In the genomic region with DNA sequence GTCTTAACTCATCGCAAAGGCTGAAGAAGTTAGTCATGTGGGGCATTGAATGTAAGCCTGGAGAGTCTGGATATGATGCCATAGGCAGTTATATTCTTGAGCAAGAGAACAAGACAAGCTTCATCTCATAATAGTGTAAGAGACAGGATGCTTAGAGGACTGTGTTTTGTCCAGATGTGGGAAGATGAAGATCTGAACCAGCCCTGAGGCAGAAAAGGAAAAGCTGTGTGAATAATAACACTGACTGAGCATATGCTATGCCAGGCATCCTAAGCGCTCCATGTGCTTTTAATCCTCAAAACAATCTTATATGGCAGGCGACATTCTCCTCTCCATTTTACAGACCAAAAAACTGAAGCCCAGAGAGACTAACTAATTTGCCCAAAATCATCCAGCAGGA, we compare ENCODE assay signal across 1 cellular context.
TF ChIP-seq lines count a peak whose summit lies in the region.

No MANE protein-coding gene starts in this region.

TF ChIP-seq in SK-N-SH treated with all-trans-retinoic acid at 6 μM for 48 hours, 23 proteins besides CTCF, POLR2A, EP300 and RAD21 (continued from another document):
- TF ChIP-seq, protein P1, sequence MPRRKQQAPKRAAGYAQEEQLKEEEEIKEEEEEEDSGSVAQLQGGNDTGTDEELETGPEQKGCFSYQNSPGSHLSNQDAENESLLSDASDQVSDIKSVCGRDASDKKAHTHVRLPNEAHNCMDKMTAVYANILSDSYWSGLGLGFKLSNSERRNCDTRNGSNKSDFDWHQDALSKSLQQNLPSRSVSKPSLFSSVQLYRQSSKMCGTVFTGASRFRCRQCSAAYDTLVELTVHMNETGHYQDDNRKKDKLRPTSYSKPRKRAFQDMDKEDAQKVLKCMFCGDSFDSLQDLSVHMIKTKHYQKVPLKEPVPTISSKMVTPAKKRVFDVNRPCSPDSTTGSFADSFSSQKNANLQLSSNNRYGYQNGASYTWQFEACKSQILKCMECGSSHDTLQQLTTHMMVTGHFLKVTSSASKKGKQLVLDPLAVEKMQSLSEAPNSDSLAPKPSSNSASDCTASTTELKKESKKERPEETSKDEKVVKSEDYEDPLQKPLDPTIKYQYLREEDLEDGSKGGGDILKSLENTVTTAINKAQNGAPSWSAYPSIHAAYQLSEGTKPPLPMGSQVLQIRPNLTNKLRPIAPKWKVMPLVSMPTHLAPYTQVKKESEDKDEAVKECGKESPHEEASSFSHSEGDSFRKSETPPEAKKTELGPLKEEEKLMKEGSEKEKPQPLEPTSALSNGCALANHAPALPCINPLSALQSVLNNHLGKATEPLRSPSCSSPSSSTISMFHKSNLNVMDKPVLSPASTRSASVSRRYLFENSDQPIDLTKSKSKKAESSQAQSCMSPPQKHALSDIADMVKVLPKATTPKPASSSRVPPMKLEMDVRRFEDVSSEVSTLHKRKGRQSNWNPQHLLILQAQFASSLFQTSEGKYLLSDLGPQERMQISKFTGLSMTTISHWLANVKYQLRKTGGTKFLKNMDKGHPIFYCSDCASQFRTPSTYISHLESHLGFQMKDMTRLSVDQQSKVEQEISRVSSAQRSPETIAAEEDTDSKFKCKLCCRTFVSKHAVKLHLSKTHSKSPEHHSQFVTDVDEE (CRISPR knock-in tag; IDR thresholded peaks at IDR 0.05) = no peak
- TF ChIP-seq ZNF70 (CRISPR knock-in tag; IDR thresholded peaks at IDR 0.05) (no peak), ESRRG (CRISPR knock-in tag; IDR thresholded peaks at IDR 0.05) (no peak), CSDC2 (CRISPR knock-in tag; IDR thresholded peaks at IDR 0.05) (no peak), PPARA (CRISPR knock-in tag; IDR thresholded peaks at IDR 0.05; ENCODE audit: borderline replicate concordance) (no peak), TOX (CRISPR knock-in tag; IDR thresholded peaks at IDR 0.05; ENCODE audit: borderline replicate concordance) (no peak), ZFP3 (CRISPR knock-in tag; IDR thresholded peaks at IDR 0.05) (no peak), ZNF565 (CRISPR knock-in tag; conservative IDR thresholded peaks at IDR 0.05; ENCODE audit: low read depth) (no peak)
